In the genomic region with DNA sequence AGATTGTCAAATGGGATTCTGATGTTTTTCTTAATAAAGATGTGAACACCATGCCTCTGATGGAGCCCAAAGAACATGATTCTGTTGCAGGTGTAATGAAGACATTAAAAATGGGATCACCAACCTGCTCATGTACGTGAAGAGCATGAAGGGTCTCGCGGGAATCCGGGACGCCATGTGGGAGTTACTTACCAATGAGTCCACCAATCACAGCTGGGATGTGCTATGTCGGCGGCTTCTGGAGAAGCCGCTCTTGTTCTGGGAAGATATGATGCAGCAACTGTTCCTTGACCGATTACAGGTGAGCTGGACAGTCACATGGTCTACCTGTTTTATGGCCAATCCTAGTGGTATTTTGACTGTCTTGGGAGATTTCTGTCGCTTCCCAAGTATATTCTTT, we compare ENCODE assay signal across 19 cellular contexts. TPM values are rescaled to one million over a fixed set of nuclear protein-coding genes. Genes with fewer than 3 reads are reported as not detected.
A peak's percentile ranks its signal among the peaks of the same experiment; 100 is the strongest.
DNase-seq lines count a peak whose midpoint lies in the region; ATAC-seq, FAIRE-seq and TF ChIP-seq lines count a peak whose summit lies in the region.
"Had no signal": no experiment of that assay in that cellular context is flagged by ENCODE, and none has a peak within 500 bp of the region (broad histone marks: within the 10 kb centered on the region; RNA-seq: fewer than 3 reads in every experiment).

No MANE protein-coding gene starts in this region.

- TF ChIP-seq EP300 in HepG2 (IDR thresholded peaks at IDR 0.05; ENCODE audit: low read depth in 2 of 2, low read length in 2 of 2) (no peak), HepG2 (CRISPR knock-in tag; IDR thresholded peaks at IDR 0.05; ENCODE audit: borderline replicate concordance) (no peak)

- POLR2A ChIA-PET in HepG2 (lab: Yijun Ruan, JAX): interaction anchor here (0.9 to 4.4 kb wide), 5 partner anchors 8 to 108 kb away, joined by 3 to 47 read pairs (median 5); a partner anchor contains a TSS

- ATAC-seq in natural killer cell treated with Interleukin-12 subunit alpha and Interleukin-12 subunit beta and Interleukin-15 and Interleukin-18, amount 100 ng/mL, for 72 hours: no peak
- ATAC-seq in natural killer cell (no peak), HepG2 (no peak)
- ATAC-seq: GM23338, HCT116 had no signal

- no peak overlapping the region for H2AFZ ChIP-seq in HepG2 (ENCODE audit: low read length)
- H2AFZ ChIP-seq: GM23338 had no signal

- CTCF ChIA-PET in HepG2 (lab: Yijun Ruan, JAX; ENCODE audit: low intra/inter-chr PET ratio, low total read pairs): interaction anchor here (1.1 kb wide), 1 partner anchor 9 kb away, joined by 3 read pairs; no protein-coding TSS in a partner anchor

- TF ChIP-seq CTCF in natural killer cell (IDR thresholded peaks at IDR 0.05): no peak
- TF ChIP-seq CTCF in HepG2 (CRISPR knock-in tag; IDR thresholded peaks at IDR 0.05): no peak

- in situ Hi-C loops in HepG2 (cut with HindIII; ENCODE audit: extremely low pct_ligation_motif_present, low pct_unique_long_range_greater_than_20kb): no loop called here

- peak; percentile 10 for DNase-seq in natural killer cell treated with Interleukin-12 subunit alpha and Interleukin-12 subunit beta and Interleukin-15 and Interleukin-18, amount 100 ng/mL, for 72 hours (ENCODE audit: low spot score)
- DNase-seq in natural killer cell (no peak), HepG2 (ENCODE audit: low spot score) (no peak), mesenteric fat pad (ENCODE audit: low spot score) (peak; percentile 60), RCC 7860 (ENCODE audit: low spot score) (no peak)
- no peak for DNase-seq in activated CD8-positive, alpha-beta memory T cell treated with anti-CD3 and anti-CD28 coated beads, Interleukin-2, amount 50 U/mL, for 4 hours
- no peak for DNase-seq in stimulated activated naive CD4-positive, alpha-beta T cell (lab: John Stamatoyannopoulos, UW)
- DNase-seq: C1 segment of cervical spinal cord; Calu3; CD4-positive, alpha-beta memory T cell; COR-L47; DMS79 treated with DMSO at 0.1 percent for 48 hours; GF-D8; H9 had no signal

- H3K79me2 ChIP-seq in HepG2 (ENCODE audit: insufficient read depth, low read length): peaks cover 21% of the 10 kb centered on the region

- H3K9ac ChIP-seq in HepG2 (ENCODE audit: insufficient read depth, low read depth, low read length): 0 out of 2 replicates have a peak overlapping the region, but pooled peaks have one; percentile 29

- H3K9me3 ChIP-seq in HepG2 (ENCODE audit: low read length): no peaks in the 10 kb centered on the region

- peak overlapping the region; percentile 43; the same call in 1 of the 2 replicates for H3K4me2 ChIP-seq in HepG2 (ENCODE audit: low read depth, low read length)
- H3K4me2 ChIP-seq: GM23338 had no signal

- peaks cover 69% of the 10 kb centered on the region for H3K4me1 ChIP-seq in HepG2 (ENCODE audit: insufficient read depth, low read length)

- H3K27ac ChIP-seq in HepG2 (ENCODE audit: extremely low read length, insufficient read depth, low read length): peak overlapping the region; percentile 76

- H3K4me1 Mint-ChIP-seq in natural killer cell treated with Interleukin-12 subunit alpha and Interleukin-12 subunit beta and Interleukin-15 and Interleukin-18, amount 100 ng/mL, for 72 hours (ENCODE audit: low read depth in 2 of 2): peaks cover 16 to 20% of the 10 kb centered on the region in 2 donors
- H3K4me1 Mint-ChIP-seq in natural killer cell: peaks cover 28 to 41% of the 10 kb centered on the region in 2 donors

- no peak for TF ChIP-seq POLR2A in HepG2 (IDR thresholded peaks at IDR 0.05; ENCODE audit: insufficient read depth in 1 of 2, low read depth in 2 of 2, low read length in 2 of 2)

- no peaks in the 10 kb centered on the region for H3K27me3 Mint-ChIP-seq in natural killer cell treated with Interleukin-12 subunit alpha and Interleukin-12 subunit beta and Interleukin-15 and Interleukin-18, amount 100 ng/mL, for 72 hours
- H3K27me3 Mint-ChIP-seq in natural killer cell (ENCODE audit: low read depth in 2 of 2): no peaks in the 10 kb centered on the region
- H3K27me3 Mint-ChIP-seq: CD4-positive, alpha-beta memory T cell had no signal

- peaks cover 27% of the 10 kb centered on the region for H3K36me3 Mint-ChIP-seq in natural killer cell treated with Interleukin-12 subunit alpha and Interleukin-12 subunit beta and Interleukin-15 and Interleukin-18, amount 100 ng/mL, for 72 hours
- peaks cover 18% of the 10 kb centered on the region for H3K36me3 Mint-ChIP-seq in natural killer cell

- FAIRE-seq in HepG2 (lab: Jason Lieb, UNC): no peak
- FAIRE-seq in RCC 7860 (lab: Jason Lieb, UNC): no peak
- FAIRE-seq: GM12891, GM18507 had no signal

- no TSS peak for BruUV-seq in HepG2 (replicated peaks; lab: Mats Ljungman, UMichigan)

- intact Hi-C loops in natural killer cell (cut with micrococcal nuclease): no loop called here
- intact Hi-C loops in HepG2 (cut with micrococcal nuclease; ENCODE audit: unreplicated experiment): loop anchor here (2.0 to 5.0 kb wide), 4 partner anchors 30 to 608 kb away; a partner anchor contains a TSS

- H3K27ac Mint-ChIP-seq in natural killer cell treated with Interleukin-12 subunit alpha and Interleukin-12 subunit beta and Interleukin-15 and Interleukin-18, amount 100 ng/mL, for 72 hours: no peak overlapping the region
- H3K27ac Mint-ChIP-seq in natural killer cell: no peak overlapping the region
- H3K27ac Mint-ChIP-seq: GM23338, H9 had no signal

- H3K4me3 ChIP-seq in HepG2 (replicated peaks in 1 of 3; ENCODE audit: insufficient read depth in 1 of 3, low read depth in 2 of 3, low read length in 3 of 3): no peak overlapping the region
- H3K4me3 ChIP-seq: GM23338 had no signal

- no peak overlapping the region for H3K4me3 Mint-ChIP-seq in natural killer cell treated with Interleukin-12 subunit alpha and Interleukin-12 subunit beta and Interleukin-15 and Interleukin-18, amount 100 ng/mL, for 72 hours
- H3K4me3 Mint-ChIP-seq in natural killer cell: no peak overlapping the region
- H3K4me3 Mint-ChIP-seq: CD4-positive, alpha-beta memory T cell; GM23338; H9 had no signal

- no peak for TF ChIP-seq RAD21 in HepG2 (CRISPR knock-in tag; IDR thresholded peaks at IDR 0.05)

- H3K36me3 ChIP-seq in HepG2 (replicated peaks in 1 of 2; ENCODE audit: control insufficient read depth in 1 of 2, insufficient read depth in 2 of 2, low read length in 2 of 2): peaks cover 30 to 68% of the 10 kb centered on the region in 2 experiments

- WGBS in HepG2 (ENCODE audit: low lambda C conversion rate): 89% methylated on average over 10 of the region's 10 CpGs

- H3K9me3 Mint-ChIP-seq in natural killer cell treated with Interleukin-12 subunit alpha and Interleukin-12 subunit beta and Interleukin-15 and Interleukin-18, amount 100 ng/mL, for 72 hours: no peaks in the 10 kb centered on the region
- no peaks in the 10 kb centered on the region for H3K9me3 Mint-ChIP-seq in natural killer cell
- H3K9me3 Mint-ChIP-seq: CD4-positive, alpha-beta memory T cell; GM23338; H9 had no signal

- no peaks in the 10 kb centered on the region for H3K27me3 ChIP-seq in HepG2 (ENCODE audit: control insufficient read depth in 1 of 2, insufficient read depth in 2 of 2, low read length in 2 of 2)

- H4K20me1 ChIP-seq in HepG2 (ENCODE audit: insufficient read depth, low read length): peaks cover 3% of the 10 kb centered on the region; the same call in 1 of the 2 replicates

RNA-seq across cellular contexts. Expression of a gene that starts 7.6 kb away (rescaled TPM):
- total RNA-seq in natural killer cell treated with Interleukin-12 subunit alpha and Interleukin-12 subunit beta and Interleukin-15 and Interleukin-18, amount 100 ng/mL, for 72 hours: 10 to 100 TPM; 27.4 to 28.0 TPM
- total RNA-seq in natural killer cell: 10 to 100 TPM; 64.1 to 73.2 (median 68.3) TPM
- 30.4 and 36.6 TPM in 2 replicates for total RNA-seq in HepG2 (2016; rRNA removed; fragmentation: Illumina TruSeq; extraction: Trizol)
- 31.1 and 36.5 TPM in 2 replicates for total RNA-seq in HepG2 (2016; cell fraction: cytosol; rRNA removed; fragmentation: Illumina TruSeq; extraction: Trizol; ENCODE audit: low read depth)
- 27.8 and 35.5 TPM in 2 replicates for total RNA-seq in HepG2 (2016; cell fraction: insoluble cytoplasmic fraction; rRNA removed; fragmentation: Illumina TruSeq; extraction: Trizol)
- 23.1 and 24.1 TPM in 2 replicates for total RNA-seq in HepG2 (2016; cell fraction: membrane; rRNA removed; fragmentation: Illumina TruSeq; extraction: Trizol)
- 30.5 and 33.6 TPM in 2 replicates for total RNA-seq in HepG2 (2016; cell fraction: nucleus; rRNA removed; fragmentation: Illumina TruSeq; extraction: Trizol)
- 39.7 and 42.4 TPM in 2 replicates for polyA plus RNA-seq in HepG2 (2011; rRNA removed)
- 17.6 and 17.9 TPM in 2 replicates for polyA plus RNA-seq in HepG2 (2011; cell fraction: cytosol; rRNA removed)
- polyA plus RNA-seq in HepG2 (2011; cell fraction: nucleus; rRNA removed): 109 and 125 TPM in 2 replicates
- polyA plus RNA-seq in HepG2 (2012): 39.9 and 40.8 TPM in 2 replicates
- polyA plus RNA-seq in HepG2 (2016; cell fraction: cytosol; fragmentation: Illumina TruSeq; extraction: Trizol; ENCODE audit: low read depth): 7.6 and 9.4 TPM in 2 replicates
- polyA plus RNA-seq in HepG2 (2016; cell fraction: insoluble cytoplasmic fraction; fragmentation: Illumina TruSeq; extraction: Trizol; ENCODE audit: low read depth): 29.1 and 39.8 TPM in 2 replicates
- 12.3 and 15.1 TPM in 2 replicates for polyA plus RNA-seq in HepG2 (2016; cell fraction: membrane; fragmentation: Illumina TruSeq; extraction: Trizol; ENCODE audit: low read depth)
- polyA plus RNA-seq in HepG2 (2016; cell fraction: nucleus; fragmentation: Illumina TruSeq; extraction: Trizol; ENCODE audit: insufficient read depth, low read depth): 67.3 and 73.0 TPM in 2 replicates
- 29.1 and 63.0 TPM in 2 replicates for polyA minus RNA-seq in HepG2 (2011; rRNA and poly(A)+ RNA removed; ENCODE audit: low replicate concordance)
- polyA minus RNA-seq in HepG2 (2011; cell fraction: cytosol; rRNA and poly(A)+ RNA removed): 21.6 and 22.3 TPM in 2 replicates
- polyA minus RNA-seq in HepG2 (2011; cell fraction: nucleus; rRNA and poly(A)+ RNA removed): 95.8 and 106 TPM in 2 replicates
- total RNA-seq in mesenteric fat pad: 34.8 TPM

RNA-seq across cellular contexts. Expression of a gene that starts 35.7 kb away (rescaled TPM):
- total RNA-seq in natural killer cell treated with Interleukin-12 subunit alpha and Interleukin-12 subunit beta and Interleukin-15 and Interleukin-18, amount 100 ng/mL, for 72 hours: not detected
- total RNA-seq in natural killer cell (not detected), HepG2 (2016; rRNA removed; fragmentation: Illumina TruSeq; extraction: Trizol) (not detected in 2 replicates), mesenteric fat pad (5.7 TPM)
- not detected in 2 replicates for total RNA-seq in HepG2 (2016; cell fraction: cytosol; rRNA removed; fragmentation: Illumina TruSeq; extraction: Trizol; ENCODE audit: low read depth)
- 0.04 TPM in 1 of 2 replicates, not detected in the other for total RNA-seq in HepG2 (2016; cell fraction: insoluble cytoplasmic fraction; rRNA removed; fragmentation: Illumina TruSeq; extraction: Trizol)
- 0.03 TPM in 1 of 2 replicates, not detected in the other for total RNA-seq in HepG2 (2016; cell fraction: membrane; rRNA removed; fragmentation: Illumina TruSeq; extraction: Trizol)
- total RNA-seq in HepG2 (2016; cell fraction: nucleus; rRNA removed; fragmentation: Illumina TruSeq; extraction: Trizol): not detected in 2 replicates
- 0.01 and 0.04 TPM in 2 replicates for polyA plus RNA-seq in HepG2 (2011; rRNA removed)
- polyA plus RNA-seq in HepG2 (2011; cell fraction: cytosol; rRNA removed): 0.05 TPM in 2 replicates
- polyA plus RNA-seq in HepG2 (2011; cell fraction: nucleus; rRNA removed): 0.03 TPM in 2 replicates
- polyA plus RNA-seq in HepG2 (2012): 0.03 and 0.21 TPM in 2 replicates
- polyA plus RNA-seq in HepG2 (2016; cell fraction: cytosol; fragmentation: Illumina TruSeq; extraction: Trizol; ENCODE audit: low read depth): 0.02 TPM in 1 of 2 replicates, not detected in the other
- not detected in 2 replicates for polyA plus RNA-seq in HepG2 (2016; cell fraction: insoluble cytoplasmic fraction; fragmentation: Illumina TruSeq; extraction: Trizol; ENCODE audit: low read depth)
- 0.02 TPM in 1 of 2 replicates, not detected in the other for polyA plus RNA-seq in HepG2 (2016; cell fraction: membrane; fragmentation: Illumina TruSeq; extraction: Trizol; ENCODE audit: low read depth)
- not detected in 2 replicates for polyA plus RNA-seq in HepG2 (2016; cell fraction: nucleus; fragmentation: Illumina TruSeq; extraction: Trizol; ENCODE audit: insufficient read depth, low read depth)
- polyA minus RNA-seq in HepG2 (2011; rRNA and poly(A)+ RNA removed; ENCODE audit: low replicate concordance): 0.07 and 0.14 TPM in 2 replicates
- not detected in 2 replicates for polyA minus RNA-seq in HepG2 (2011; cell fraction: cytosol; rRNA and poly(A)+ RNA removed)
- polyA minus RNA-seq in HepG2 (2011; cell fraction: nucleus; rRNA and poly(A)+ RNA removed): under 0.01 and 0.12 TPM in 2 replicates
- total RNA-seq: CD4-positive, alpha-beta memory T cell had no signal
- polyA plus RNA-seq: BJ; CD4-positive, alpha-beta memory T cell had no signal

Comparison
In these comparisons a context has a peak if more than half of its experiments do, and no peak if none do; other contexts are left out.
1. DNase-seq: peak in natural killer cell treated with Interleukin-12 subunit alpha and Interleukin-12 subunit beta and Interleukin-15 and Interleukin-18, amount 100 ng/mL, for 72 hours (single experiment) and mesenteric fat pad (single experiment); none in natural killer cell (single experiment), HepG2 (single experiment), RCC 7860 (single experiment), activated CD8-positive, alpha-beta memory T cell treated with anti-CD3 and anti-CD28 coated beads, Interleukin-2, amount 50 U/mL, for 4 hours (single experiment) and stimulated activated naive CD4-positive, alpha-beta T cell (0 of 6).